In genomic region chr16:52581530-52581929, GRCh38 we compare ENCODE assay signal across 1 cellular context.
A peak's percentile ranks its signal among the peaks of the same experiment; 100 is the strongest.
TF ChIP-seq lines count a peak whose summit lies in the region.

No MANE protein-coding gene starts in this region.

TF ChIP-seq in HepG2, 621 proteins besides CTCF, POLR2A, EP300 and RAD21 (continued from another document and continues in another):
- no peak for TF ChIP-seq ZFP90 (CRISPR knock-in tag; IDR thresholded peaks at IDR 0.05; ENCODE audit: borderline replicate concordance)
- TF ChIP-seq TCF7L2 (IDR thresholded peaks at IDR 0.05; ENCODE audit: low read depth, low read length): no peak
- TF ChIP-seq TAF1 (CRISPR knock-in tag; IDR thresholded peaks at IDR 0.05): no peak
- peak; percentile 42; the same call in 1 of the 2 replicates for TF ChIP-seq CEBPG (CRISPR knock-in tag; IDR thresholded peaks at IDR 0.05)
- no peak for TF ChIP-seq PCBP1 (IDR thresholded peaks at IDR 0.05; ENCODE audit: borderline replicate concordance, low read depth, low read length)
- TF ChIP-seq ZNF121 (CRISPR knock-in tag; IDR thresholded peaks at IDR 0.05): peak; percentile 72; the same call in 1 of the 2 replicates
- peak; percentile 29; the same call in 1 of the 2 replicates for TF ChIP-seq FOSL2 (CRISPR knock-in tag; IDR thresholded peaks at IDR 0.05)
- no peak for TF ChIP-seq TBL1XR1 (IDR thresholded peaks at IDR 0.05; ENCODE audit: borderline replicate concordance, low read length, partially characterized antibody)
- TF ChIP-seq ZNF335 (CRISPR knock-in tag; IDR thresholded peaks at IDR 0.05): no peak
- TF ChIP-seq DBP (CRISPR knock-in tag; IDR thresholded peaks at IDR 0.05; ENCODE audit: not compliant biosample characterization): no peak
- TF ChIP-seq ZNF557 (CRISPR knock-in tag; IDR thresholded peaks at IDR 0.05): no peak
- no peak for TF ChIP-seq ZBED4 (CRISPR knock-in tag; IDR thresholded peaks at IDR 0.05; ENCODE audit: borderline replicate concordance)
- TF ChIP-seq NR1H2 (CRISPR knock-in tag; IDR thresholded peaks at IDR 0.05; ENCODE audit: borderline replicate concordance, low read depth): no peak
- no peak for TF ChIP-seq ZNF232 (CRISPR knock-in tag; IDR thresholded peaks at IDR 0.05; ENCODE audit: borderline replicate concordance)
- TF ChIP-seq LCORL (IDR thresholded peaks at IDR 0.05): no peak
- 0 out of 2 replicates have a peak, but pooled peaks have one; percentile 40 for TF ChIP-seq LCORL (CRISPR knock-in tag; IDR thresholded peaks at IDR 0.05)
- peak; percentile 65; the same call in 1 of the 2 replicates for TF ChIP-seq ZNF644 (CRISPR knock-in tag; IDR thresholded peaks at IDR 0.05; ENCODE audit: low read depth)
- TF ChIP-seq THRA (CRISPR knock-in tag; IDR thresholded peaks at IDR 0.05; ENCODE audit: borderline replicate concordance): peak; percentile 71
- no peak for TF ChIP-seq NFE2L1 (CRISPR knock-in tag; IDR thresholded peaks at IDR 0.05; ENCODE audit: borderline replicate concordance)
- TF ChIP-seq HNF1A (IDR thresholded peaks at IDR 0.05; ENCODE audit: low read depth): no peak
- no peak for TF ChIP-seq HNF1A (CRISPR knock-in tag; IDR thresholded peaks at IDR 0.05; ENCODE audit: borderline replicate concordance)
- no peak for TF ChIP-seq ZBTB21 (CRISPR knock-in tag; IDR thresholded peaks at IDR 0.05)
- no peak for TF ChIP-seq TP53 (CRISPR knock-in tag; conservative IDR thresholded peaks at IDR 0.05)
- no peak for TF ChIP-seq ZFYVE20 (CRISPR knock-in tag; IDR thresholded peaks at IDR 0.05; ENCODE audit: borderline replicate concordance, low read depth)
- TF ChIP-seq SMAD1 (CRISPR knock-in tag; IDR thresholded peaks at IDR 0.05; ENCODE audit: borderline replicate concordance, low read depth): no peak
- TF ChIP-seq KLF11 (CRISPR knock-in tag; IDR thresholded peaks at IDR 0.05): no peak
- no peak for TF ChIP-seq ZNF530 (CRISPR knock-in tag; IDR thresholded peaks at IDR 0.05; ENCODE audit: low read depth)
- no peak for TF ChIP-seq GABPB1 (CRISPR knock-in tag; IDR thresholded peaks at IDR 0.05)
- no peak for TF ChIP-seq KAT2B (IDR thresholded peaks at IDR 0.05; ENCODE audit: borderline replicate concordance, low read depth, low read length)
- no peak for TF ChIP-seq GLI4 (CRISPR knock-in tag; IDR thresholded peaks at IDR 0.05; ENCODE audit: borderline replicate concordance)
- no peak for TF ChIP-seq ZNF749 (CRISPR knock-in tag; IDR thresholded peaks at IDR 0.05; ENCODE audit: borderline replicate concordance)
- TF ChIP-seq HNF4G (IDR thresholded peaks at IDR 0.05; ENCODE audit: borderline replicate concordance, low read depth, low read length): no peak
- no peak for TF ChIP-seq HNF4G (CRISPR knock-in tag; IDR thresholded peaks at IDR 0.05; ENCODE audit: borderline replicate concordance, low read depth)
- no peak for TF ChIP-seq ZNF768 (CRISPR knock-in tag; IDR thresholded peaks at IDR 0.05)
- peak; percentile 14; the same call in 1 of the 2 replicates for TF ChIP-seq ZGPAT (CRISPR knock-in tag; IDR thresholded peaks at IDR 0.05)
- no peak for TF ChIP-seq ZNF891 (CRISPR knock-in tag; IDR thresholded peaks at IDR 0.05)
- TF ChIP-seq SATB2 (CRISPR knock-in tag; IDR thresholded peaks at IDR 0.05): no peak
- TF ChIP-seq MAFK (conservative IDR thresholded peaks at IDR 0.05 in 1 of 2, IDR thresholded peaks at IDR 0.05 in 1 of 2; ENCODE audit: low read length in 2 of 2): no peak
- no peak for TF ChIP-seq FOXJ3 (CRISPR knock-in tag; IDR thresholded peaks at IDR 0.05; ENCODE audit: borderline replicate concordance)
- TF ChIP-seq, protein P1, sequence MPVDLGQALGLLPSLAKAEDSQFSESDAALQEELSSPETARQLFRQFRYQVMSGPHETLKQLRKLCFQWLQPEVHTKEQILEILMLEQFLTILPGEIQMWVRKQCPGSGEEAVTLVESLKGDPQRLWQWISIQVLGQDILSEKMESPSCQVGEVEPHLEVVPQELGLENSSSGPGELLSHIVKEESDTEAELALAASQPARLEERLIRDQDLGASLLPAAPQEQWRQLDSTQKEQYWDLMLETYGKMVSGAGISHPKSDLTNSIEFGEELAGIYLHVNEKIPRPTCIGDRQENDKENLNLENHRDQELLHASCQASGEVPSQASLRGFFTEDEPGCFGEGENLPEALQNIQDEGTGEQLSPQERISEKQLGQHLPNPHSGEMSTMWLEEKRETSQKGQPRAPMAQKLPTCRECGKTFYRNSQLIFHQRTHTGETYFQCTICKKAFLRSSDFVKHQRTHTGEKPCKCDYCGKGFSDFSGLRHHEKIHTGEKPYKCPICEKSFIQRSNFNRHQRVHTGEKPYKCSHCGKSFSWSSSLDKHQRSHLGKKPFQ (CRISPR knock-in tag; IDR thresholded peaks at IDR 0.05; ENCODE audit: insufficient replicate concordance): no peak
- TF ChIP-seq ATF7 (IDR thresholded peaks at IDR 0.05): no peak; the same call in 1 of the 2 replicates
- no peak for TF ChIP-seq ATF7 (CRISPR knock-in tag; IDR thresholded peaks at IDR 0.05)
- TF ChIP-seq RCOR2 (CRISPR knock-in tag; IDR thresholded peaks at IDR 0.05): no peak
- no peak for TF ChIP-seq SMAD3 (CRISPR knock-in tag; IDR thresholded peaks at IDR 0.05)
- TF ChIP-seq, protein P2, sequence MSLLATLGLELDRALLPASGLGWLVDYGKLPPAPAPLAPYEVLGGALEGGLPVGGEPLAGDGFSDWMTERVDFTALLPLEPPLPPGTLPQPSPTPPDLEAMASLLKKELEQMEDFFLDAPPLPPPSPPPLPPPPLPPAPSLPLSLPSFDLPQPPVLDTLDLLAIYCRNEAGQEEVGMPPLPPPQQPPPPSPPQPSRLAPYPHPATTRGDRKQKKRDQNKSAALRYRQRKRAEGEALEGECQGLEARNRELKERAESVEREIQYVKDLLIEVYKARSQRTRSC (CRISPR knock-in tag; IDR thresholded peaks at IDR 0.05; ENCODE audit: low read depth): no peak
- TF ChIP-seq ZNF564 (CRISPR knock-in tag; IDR thresholded peaks at IDR 0.05): no peak
- no peak for TF ChIP-seq MTF1 (CRISPR knock-in tag; IDR thresholded peaks at IDR 0.05)
- no peak for TF ChIP-seq TIGD3 (CRISPR knock-in tag; IDR thresholded peaks at IDR 0.05; ENCODE audit: borderline replicate concordance)
- TF ChIP-seq HBP1 (CRISPR knock-in tag; IDR thresholded peaks at IDR 0.05; ENCODE audit: low read depth): no peak
- TF ChIP-seq ZNF773 (CRISPR knock-in tag; IDR thresholded peaks at IDR 0.05; ENCODE audit: borderline replicate concordance): no peak
- TF ChIP-seq BCL3 (CRISPR knock-in tag; IDR thresholded peaks at IDR 0.05): no peak
